1 cellular context compared by ENCODE assay signal in the genomic region with DNA sequence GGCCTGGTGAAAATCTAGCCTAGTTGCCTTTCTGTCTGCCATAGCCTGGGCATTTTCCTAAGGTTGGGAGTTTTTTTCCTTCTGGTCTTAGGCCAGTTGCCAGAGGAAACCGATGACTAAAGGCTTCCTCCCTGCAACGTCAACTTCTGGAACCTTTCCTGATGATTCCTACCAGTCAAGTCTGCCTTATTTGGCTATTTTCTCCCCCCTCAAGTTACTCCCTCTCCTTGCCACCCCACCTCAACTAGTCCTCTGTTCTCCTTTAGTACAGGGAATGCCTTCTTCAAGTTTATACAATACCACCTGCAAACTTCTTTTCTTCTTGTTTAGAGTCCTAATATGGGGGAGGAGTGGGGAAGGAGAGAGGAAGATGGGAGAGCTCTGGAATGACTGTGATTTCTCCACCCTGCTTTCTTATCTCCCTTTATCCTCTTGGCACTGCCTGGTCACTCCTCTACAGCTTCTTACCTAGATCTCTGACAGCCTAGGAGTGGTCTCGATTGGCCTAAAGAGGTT.
TF ChIP-seq lines count a peak whose summit lies in the region.

No MANE protein-coding gene starts in this region.

TF ChIP-seq in GM12878, 131 proteins besides CTCF, POLR2A, EP300 and RAD21:
- TF ChIP-seq MXI1 (IDR thresholded peaks at IDR 0.05; ENCODE audit: low read depth, low read length) (no peak), ZNF384 (IDR thresholded peaks at IDR 0.05; ENCODE audit: borderline replicate concordance, low read depth, low read length) (no peak), CBFB (IDR thresholded peaks at IDR 0.05; ENCODE audit: low read depth) (no peak), CREM (IDR thresholded peaks at IDR 0.05; ENCODE audit: low read depth) (no peak), PML (IDR thresholded peaks at IDR 0.05; ENCODE audit: low read length) (no peak), CHD4 (IDR thresholded peaks at IDR 0.05) (no peak), NFIC (IDR thresholded peaks at IDR 0.05; ENCODE audit: low read depth, low read length) (no peak), MEF2A (IDR thresholded peaks at IDR 0.05; ENCODE audit: insufficient read depth, low read depth, low read length) (no peak), ZNF24 (IDR thresholded peaks at IDR 0.05) (no peak), HDGF (IDR thresholded peaks at IDR 0.05) (no peak), SMAD1 (IDR thresholded peaks at IDR 0.05; ENCODE audit: low read depth, partially characterized antibody) (no peak), SREBF2 (IDR thresholded peaks at IDR 0.05; ENCODE audit: low read length) (no peak), RFX5 (IDR thresholded peaks at IDR 0.05; ENCODE audit: low read depth, low read length) (no peak), CHD1 (IDR thresholded peaks at IDR 0.05; ENCODE audit: low read depth, low read length) (no peak), POU2F2 (IDR thresholded peaks at IDR 0.05; ENCODE audit: borderline replicate concordance, low read depth, low read length) (no peak)
- TF ChIP-seq, protein P1, sequence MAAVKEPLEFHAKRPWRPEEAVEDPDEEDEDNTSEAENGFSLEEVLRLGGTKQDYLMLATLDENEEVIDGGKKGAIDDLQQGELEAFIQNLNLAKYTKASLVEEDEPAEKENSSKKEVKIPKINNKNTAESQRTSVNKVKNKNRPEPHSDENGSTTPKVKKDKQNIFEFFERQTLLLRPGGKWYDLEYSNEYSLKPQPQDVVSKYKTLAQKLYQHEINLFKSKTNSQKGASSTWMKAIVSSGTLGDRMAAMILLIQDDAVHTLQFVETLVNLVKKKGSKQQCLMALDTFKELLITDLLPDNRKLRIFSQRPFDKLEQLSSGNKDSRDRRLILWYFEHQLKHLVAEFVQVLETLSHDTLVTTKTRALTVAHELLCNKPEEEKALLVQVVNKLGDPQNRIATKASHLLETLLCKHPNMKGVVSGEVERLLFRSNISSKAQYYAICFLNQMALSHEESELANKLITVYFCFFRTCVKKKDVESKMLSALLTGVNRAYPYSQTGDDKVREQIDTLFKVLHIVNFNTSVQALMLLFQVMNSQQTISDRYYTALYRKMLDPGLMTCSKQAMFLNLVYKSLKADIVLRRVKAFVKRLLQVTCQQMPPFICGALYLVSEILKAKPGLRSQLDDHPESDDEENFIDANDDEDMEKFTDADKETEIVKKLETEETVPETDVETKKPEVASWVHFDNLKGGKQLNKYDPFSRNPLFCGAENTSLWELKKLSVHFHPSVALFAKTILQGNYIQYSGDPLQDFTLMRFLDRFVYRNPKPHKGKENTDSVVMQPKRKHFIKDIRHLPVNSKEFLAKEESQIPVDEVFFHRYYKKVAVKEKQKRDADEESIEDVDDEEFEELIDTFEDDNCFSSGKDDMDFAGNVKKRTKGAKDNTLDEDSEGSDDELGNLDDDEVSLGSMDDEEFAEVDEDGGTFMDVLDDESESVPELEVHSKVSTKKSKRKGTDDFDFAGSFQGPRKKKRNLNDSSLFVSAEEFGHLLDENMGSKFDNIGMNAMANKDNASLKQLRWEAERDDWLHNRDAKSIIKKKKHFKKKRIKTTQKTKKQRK (IDR thresholded peaks at IDR 0.05; ENCODE audit: low read depth, low read length): no peak
- TF ChIP-seq, protein P2, sequence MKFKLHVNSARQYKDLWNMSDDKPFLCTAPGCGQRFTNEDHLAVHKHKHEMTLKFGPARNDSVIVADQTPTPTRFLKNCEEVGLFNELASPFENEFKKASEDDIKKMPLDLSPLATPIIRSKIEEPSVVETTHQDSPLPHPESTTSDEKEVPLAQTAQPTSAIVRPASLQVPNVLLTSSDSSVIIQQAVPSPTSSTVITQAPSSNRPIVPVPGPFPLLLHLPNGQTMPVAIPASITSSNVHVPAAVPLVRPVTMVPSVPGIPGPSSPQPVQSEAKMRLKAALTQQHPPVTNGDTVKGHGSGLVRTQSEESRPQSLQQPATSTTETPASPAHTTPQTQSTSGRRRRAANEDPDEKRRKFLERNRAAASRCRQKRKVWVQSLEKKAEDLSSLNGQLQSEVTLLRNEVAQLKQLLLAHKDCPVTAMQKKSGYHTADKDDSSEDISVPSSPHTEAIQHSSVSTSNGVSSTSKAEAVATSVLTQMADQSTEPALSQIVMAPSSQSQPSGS (IDR thresholded peaks at IDR 0.05; ENCODE audit: low read length): no peak
- TF ChIP-seq, protein P3, sequence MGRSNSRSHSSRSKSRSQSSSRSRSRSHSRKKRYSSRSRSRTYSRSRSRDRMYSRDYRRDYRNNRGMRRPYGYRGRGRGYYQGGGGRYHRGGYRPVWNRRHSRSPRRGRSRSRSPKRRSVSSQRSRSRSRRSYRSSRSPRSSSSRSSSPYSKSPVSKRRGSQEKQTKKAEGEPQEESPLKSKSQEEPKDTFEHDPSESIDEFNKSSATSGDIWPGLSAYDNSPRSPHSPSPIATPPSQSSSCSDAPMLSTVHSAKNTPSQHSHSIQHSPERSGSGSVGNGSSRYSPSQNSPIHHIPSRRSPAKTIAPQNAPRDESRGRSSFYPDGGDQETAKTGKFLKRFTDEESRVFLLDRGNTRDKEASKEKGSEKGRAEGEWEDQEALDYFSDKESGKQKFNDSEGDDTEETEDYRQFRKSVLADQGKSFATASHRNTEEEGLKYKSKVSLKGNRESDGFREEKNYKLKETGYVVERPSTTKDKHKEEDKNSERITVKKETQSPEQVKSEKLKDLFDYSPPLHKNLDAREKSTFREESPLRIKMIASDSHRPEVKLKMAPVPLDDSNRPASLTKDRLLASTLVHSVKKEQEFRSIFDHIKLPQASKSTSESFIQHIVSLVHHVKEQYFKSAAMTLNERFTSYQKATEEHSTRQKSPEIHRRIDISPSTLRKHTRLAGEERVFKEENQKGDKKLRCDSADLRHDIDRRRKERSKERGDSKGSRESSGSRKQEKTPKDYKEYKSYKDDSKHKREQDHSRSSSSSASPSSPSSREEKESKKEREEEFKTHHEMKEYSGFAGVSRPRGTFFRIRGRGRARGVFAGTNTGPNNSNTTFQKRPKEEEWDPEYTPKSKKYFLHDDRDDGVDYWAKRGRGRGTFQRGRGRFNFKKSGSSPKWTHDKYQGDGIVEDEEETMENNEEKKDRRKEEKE (IDR thresholded peaks at IDR 0.05): no peak
- TF ChIP-seq, protein P4, sequence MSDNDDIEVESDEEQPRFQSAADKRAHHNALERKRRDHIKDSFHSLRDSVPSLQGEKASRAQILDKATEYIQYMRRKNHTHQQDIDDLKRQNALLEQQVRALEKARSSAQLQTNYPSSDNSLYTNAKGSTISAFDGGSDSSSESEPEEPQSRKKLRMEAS (IDR thresholded peaks at IDR 0.05; ENCODE audit: low read depth, low read length): no peak
- TF ChIP-seq, protein P5, sequence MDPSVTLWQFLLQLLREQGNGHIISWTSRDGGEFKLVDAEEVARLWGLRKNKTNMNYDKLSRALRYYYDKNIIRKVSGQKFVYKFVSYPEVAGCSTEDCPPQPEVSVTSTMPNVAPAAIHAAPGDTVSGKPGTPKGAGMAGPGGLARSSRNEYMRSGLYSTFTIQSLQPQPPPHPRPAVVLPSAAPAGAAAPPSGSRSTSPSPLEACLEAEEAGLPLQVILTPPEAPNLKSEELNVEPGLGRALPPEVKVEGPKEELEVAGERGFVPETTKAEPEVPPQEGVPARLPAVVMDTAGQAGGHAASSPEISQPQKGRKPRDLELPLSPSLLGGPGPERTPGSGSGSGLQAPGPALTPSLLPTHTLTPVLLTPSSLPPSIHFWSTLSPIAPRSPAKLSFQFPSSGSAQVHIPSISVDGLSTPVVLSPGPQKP (IDR thresholded peaks at IDR 0.05; ENCODE audit: low read depth, low read length): no peak
